9 cellular contexts compared by ENCODE assay signal in the genomic region with DNA sequence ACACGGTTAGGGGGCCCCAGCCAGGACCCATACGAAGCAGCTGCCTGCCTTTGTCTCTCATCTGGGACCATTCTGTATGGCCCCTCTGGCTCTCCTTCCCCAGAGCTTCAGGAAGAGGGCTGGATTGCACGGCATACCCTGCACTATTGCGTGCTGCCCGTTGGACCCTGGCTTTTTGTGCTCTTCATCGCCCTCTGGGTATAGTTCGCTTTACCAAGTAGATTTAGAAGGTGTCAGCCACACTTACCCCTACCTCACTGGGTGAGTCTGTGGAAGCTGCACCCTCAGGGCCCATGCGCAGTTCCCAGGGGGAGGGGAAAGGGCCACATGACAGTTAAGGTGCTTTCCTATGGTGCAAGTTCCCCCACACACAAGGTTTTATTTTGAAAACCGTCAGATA. TPM values are rescaled to one million over a fixed set of nuclear protein-coding genes. Genes with fewer than 3 reads are reported as not detected.
DNase-seq lines count a peak whose midpoint lies in the region; ATAC-seq and TF ChIP-seq lines count a peak whose summit lies in the region.
"Had no signal": no experiment of that assay in that cellular context is flagged by ENCODE, and none has a peak within 500 bp of the region (broad histone marks: within the 10 kb centered on the region; RNA-seq: fewer than 3 reads in every experiment).

No MANE protein-coding gene starts in this region.

- H3K27me3 ChIP-seq in upper lobe of right lung = no peaks in the 10 kb centered on the region
- H3K27me3 ChIP-seq: tibial artery had no signal

- no peak overlapping the region for H3K4me3 ChIP-seq in choroid plexus epithelial cell (ENCODE audit: low read depth, low read length)
- no peak overlapping the region for H3K4me3 ChIP-seq in upper lobe of right lung
- H3K4me3 ChIP-seq: tibial artery had no signal

- DNase-seq in NCI-H748 (lab: John Stamatoyannopoulos, UW; ENCODE audit: unreplicated experiment) (peak; percentile 27), NCI-H748 treated with DMSO at 0.1 percent for 48 hours (lab: John Stamatoyannopoulos, UW) (no peak), NCI-H1694 treated with DMSO at 0.1 percent for 48 hours (lab: John Stamatoyannopoulos, UW) (peak; percentile 52), choroid plexus epithelial cell (ENCODE audit: low read depth) (no peak), renal cortical epithelial cell (ENCODE audit: low read depth) (peak; percentile 45), NOMO-1 treated with dmso at 0.1 percent for 144 hours (lab: John Stamatoyannopoulos, UW; ENCODE audit: unreplicated experiment) (no peak), upper lobe of right lung (no peak)
- no peak for DNase-seq in central memory CD4-positive, alpha-beta T cell
- DNase-seq: tibial artery had no signal

- H3K27ac ChIP-seq in upper lobe of right lung = no peak overlapping the region
- H3K27ac ChIP-seq: tibial artery had no signal

- TF ChIP-seq CTCF in choroid plexus epithelial cell (conservative IDR thresholded peaks at IDR 0.05; ENCODE audit: low read depth, low read length) (peak; percentile 12), upper lobe of right lung (IDR thresholded peaks at IDR 0.05) (no peak)

- H3K36me3 ChIP-seq in upper lobe of right lung = no peaks in the 10 kb centered on the region
- H3K36me3 ChIP-seq: tibial artery had no signal

- peaks cover 27% of the 10 kb centered on the region for H3K4me1 ChIP-seq in upper lobe of right lung

- intact Hi-C loops in upper lobe of right lung (cut with DNase I) = no loop called here

- no peak for ATAC-seq in upper lobe of right lung

- H3K9me3 ChIP-seq in upper lobe of right lung = no peaks in the 10 kb centered on the region
- H3K9me3 ChIP-seq: tibial artery had no signal

RNA-seq across cellular contexts. Expression of gene NAV1, which starts 7.2 kb away (rescaled TPM):
- total RNA-seq in renal cortical epithelial cell (5.2 and 17.1 TPM in 2 replicates), upper lobe of right lung (34.1 TPM)

RNA-seq across cellular contexts. Expression of gene CSRP1, which starts 39.2 kb away (rescaled TPM):
- total RNA-seq in renal cortical epithelial cell (253 and 495 TPM in 2 replicates), upper lobe of right lung (280 TPM)

Comparison
In these comparisons a context has a peak if more than half of its experiments do, and no peak if none do; other contexts are left out.
1. DNase-seq: peak in NCI-H748 (single experiment), NCI-H1694 treated with DMSO at 0.1 percent for 48 hours (single experiment) and renal cortical epithelial cell (single experiment); none in NCI-H748 treated with DMSO at 0.1 percent for 48 hours (single experiment), choroid plexus epithelial cell (single experiment), central memory CD4-positive, alpha-beta T cell (single experiment), NOMO-1 treated with dmso at 0.1 percent for 144 hours (single experiment) and upper lobe of right lung (single experiment).